12 cellular contexts compared by ENCODE assay signal in the genomic region with DNA sequence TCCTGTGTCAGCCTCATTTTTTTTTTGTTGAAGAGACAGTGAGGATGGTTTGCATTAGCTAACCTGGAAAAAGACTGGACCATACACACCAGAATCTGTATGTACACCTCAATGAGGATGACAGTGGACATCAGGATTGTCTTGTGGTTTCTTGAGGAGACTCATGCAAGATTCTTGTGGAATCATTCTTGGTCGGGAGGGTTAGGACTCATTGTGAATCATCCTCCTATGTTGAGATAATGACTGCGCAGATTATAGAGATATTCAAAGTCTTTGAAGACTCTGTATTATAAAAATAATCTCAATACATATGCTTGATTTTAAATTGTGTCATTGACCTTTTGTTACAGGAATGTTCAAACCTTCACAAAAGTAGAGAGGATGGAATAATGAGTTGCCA. TPM values are rescaled to one million over a fixed set of nuclear protein-coding genes. Genes with fewer than 3 reads are reported as not detected.
DNase-seq lines count a peak whose midpoint lies in the region; TF ChIP-seq lines count a peak whose summit lies in the region.
"Had no signal": no experiment of that assay in that cellular context is flagged by ENCODE, and none has a peak within 500 bp of the region (broad histone marks: within the 10 kb centered on the region; RNA-seq: fewer than 3 reads in every experiment).

No MANE protein-coding gene starts in this region.

- DNase-seq in EL (peak; percentile 95), NCI-H460 (ENCODE audit: extremely low read depth, low read depth) (peak; percentile 64), cardiac fibroblast (ENCODE audit: low read depth in 2 of 2) (peak; percentile 21 to 98), non-pigmented ciliary epithelial cell (ENCODE audit: low read depth) (peak; percentile 96), NCI-H1417 (lab: John Stamatoyannopoulos, UW) (no peak), lower leg skin (ENCODE audit: low spot score in 2 of 2) (no peak), head of caudate nucleus (no peak), NAMALWA (ENCODE audit: low spot score) (no peak)
- DNase-seq: activated CD4-positive, alpha-beta T cell treated with anti-CD3 and anti-CD28 coated beads for 1 hour; activated T-cell treated with anti-CD3 and anti-CD28 coated beads, Interleukin-2, amount 50 U/mL, for 24 hours; CD8-positive, alpha-beta memory T cell; NCI-H1105 treated with DMSO at 0.1 percent for 48 hours had no signal

- TF ChIP-seq POLR2A in lower leg skin (IDR thresholded peaks at IDR 0.05) = no peak

- H3K4me3 ChIP-seq in cardiac fibroblast (replicated peaks in 1 of 2; ENCODE audit: low read depth in 2 of 2, low read length in 2 of 2) (no peak overlapping the region), lower leg skin (ENCODE audit: low read depth, poor library complexity, severe bottlenecking) (no peak overlapping the region)

- intact Hi-C loops in lower leg skin (cut with DNase I; ENCODE audit: low total_unique reads) (no loop called here), head of caudate nucleus (cut with DNase I) (no loop called here)

- no peak for TF ChIP-seq CTCF in cardiac fibroblast (IDR thresholded peaks at IDR 0.05; ENCODE audit: low read depth, low read length)
- TF ChIP-seq CTCF in lower leg skin (IDR thresholded peaks at IDR 0.05) = no peak

- 89 to 94% methylated on average over 2 of the region's 2 CpGs for WGBS in lower leg skin, 2 donors

RNA-seq across cellular contexts. Expression of a gene that starts 49.1 kb away (rescaled TPM):
- 17.5 and 23.9 TPM in 2 replicates for total RNA-seq in NCI-H460 (2014; rRNA removed; shearing (Covaris generic))
- polyA plus RNA-seq in NCI-H460 (2014; cell fraction: nucleus; rRNA removed) = 26.8 and 38.7 TPM in 2 replicates
- 10 to 100 TPM in 3 of 4 donors, 1 to 10 TPM in 1; 6.2 to 16.5 (median 14.0) TPM for total RNA-seq in lower leg skin

Comparison
In these comparisons a context has a peak if more than half of its experiments do, and no peak if none do; other contexts are left out.
1. DNase-seq: peak in EL (single experiment), NCI-H460 (single experiment), cardiac fibroblast (2 of 2) and non-pigmented ciliary epithelial cell (single experiment); none in NCI-H1417 (0 of 3), lower leg skin (0 of 2), head of caudate nucleus (0 of 42) and NAMALWA (single experiment).